In genomic region chr1:52904590-52905375, GRCh38 we compare ENCODE assay signal across 9 cellular contexts. TPM values are rescaled to one million over a fixed set of nuclear protein-coding genes. Genes with fewer than 3 reads are reported as not detected.
A peak's percentile ranks its signal among the peaks of the same experiment; 100 is the strongest.
DNase-seq lines count a peak whose midpoint lies in the region; ATAC-seq, FAIRE-seq and TF ChIP-seq lines count a peak whose summit lies in the region.
"Had no signal": no experiment of that assay in that cellular context is flagged by ENCODE, and none has a peak within 500 bp of the region (broad histone marks: within the 10 kb centered on the region; RNA-seq: fewer than 3 reads in every experiment).

No MANE protein-coding gene starts in this region.

- no peak for FAIRE-seq in GM12892 (lab: Jason Lieb, UNC)
- FAIRE-seq: colon had no signal

- ATAC-seq in memory B cell (ENCODE audit: low read depth) (peak; percentile 42), HG03135 (IDR thresholded peaks at IDR 0.05; ENCODE audit: unreplicated experiment) (no peak), HG03571 (IDR thresholded peaks at IDR 0.05; ENCODE audit: unreplicated experiment) (no peak)

- no peaks in the 10 kb centered on the region for H3K4me1 Mint-ChIP-seq in memory B cell

- H3K9me3 ChIP-seq in AG04450 (ENCODE audit: control insufficient read depth, insufficient read depth, low read length) (no peaks in the 10 kb centered on the region), ascending aorta (no peaks in the 10 kb centered on the region)

- H3K27ac Mint-ChIP-seq in memory B cell = no peak overlapping the region

- CTCF ChIA-PET in AG04450 (lab: Charles Lee) = interaction anchor here (0.6 to 1.5 kb wide), 3 partner anchors 143 to 282 kb away, joined by 3 to 4 read pairs (median 3); no protein-coding TSS in a partner anchor

- no peak for DNase-seq in AG04450 (ENCODE audit: low read depth, low spot score)
- peak; percentile 60 for DNase-seq in GM12892 (ENCODE audit: insufficient read length)
- peak; percentile 13 for DNase-seq in NCI-H526 treated with DMSO at 0.1 percent for 48 hours (lab: John Stamatoyannopoulos, UW)
- no peak for DNase-seq in ascending aorta (ENCODE audit: low spot score in 2 of 2)
- DNase-seq in memory B cell (ENCODE audit: low spot score in 2 of 2) = no peak
- no peak for DNase-seq in mesenteric fat pad (ENCODE audit: low spot score)

- H3K27me3 ChIP-seq in AG04450 (ENCODE audit: control insufficient read depth, insufficient read depth, low read length) = no peaks in the 10 kb centered on the region
- no peaks in the 10 kb centered on the region for H3K27me3 ChIP-seq in ascending aorta

- peaks cover 6 to 20% of the 10 kb centered on the region in 2 donors for H3K36me3 ChIP-seq in ascending aorta

- POLR2A ChIA-PET in AG04450 (lab: Yijun Ruan, JAX) = no interaction called here

- TF ChIP-seq POLR2A in GM12892 (IDR thresholded peaks at IDR 0.05; ENCODE audit: low read depth, low read length) = no peak

- H3K9me3 Mint-ChIP-seq in memory B cell = no peaks in the 10 kb centered on the region

- H3K4me3 ChIP-seq in AG04450 (ENCODE audit: low read depth, low read length) = no peak overlapping the region
- no peak overlapping the region for H3K4me3 ChIP-seq in ascending aorta

- H3K27ac ChIP-seq in AG04450 (ENCODE audit: low read depth, low read length) = no peak overlapping the region
- peak overlapping the region; percentile 55 to 64 for H3K27ac ChIP-seq in ascending aorta

- intact Hi-C loops in ascending aorta (cut with DNase I) = no loop called here

- no peak overlapping the region for H3K4me3 Mint-ChIP-seq in memory B cell

- H3K27me3 Mint-ChIP-seq in memory B cell = no peaks in the 10 kb centered on the region

- TF ChIP-seq CTCF in AG04450 (IDR thresholded peaks at IDR 0.05; ENCODE audit: low read depth, low read length) (peak; percentile 44), ascending aorta (IDR thresholded peaks at IDR 0.05) (peak in 2 of 3 experiments; percentile 11 to 16)

- peaks cover 0 to 7% of the 10 kb centered on the region in 2 donors for H3K4me1 ChIP-seq in ascending aorta

- peaks cover 7% of the 10 kb centered on the region for H3K36me3 Mint-ChIP-seq in memory B cell

RNA-seq across cellular contexts. Expression of gene ECHDC2, which starts 16.8 kb away (rescaled TPM):
- polyA plus RNA-seq in AG04450 (2011; rRNA removed) = 54.6 and 55.4 TPM in 2 replicates
- 24.8 and 26.6 TPM in 2 replicates for polyA minus RNA-seq in AG04450 (2011; rRNA and poly(A)+ RNA removed)
- polyA plus RNA-seq in GM12892 (2012; ENCODE audit: missing spikeins) = 43.2 TPM
- total RNA-seq in ascending aorta = 127 TPM
- 105 TPM for total RNA-seq in mesenteric fat pad

RNA-seq across cellular contexts. Expression of gene SCP2, which starts 22.3 kb away (rescaled TPM):
- 164 and 278 TPM in 2 replicates for polyA plus RNA-seq in AG04450 (2011; rRNA removed)
- 52.5 and 70.3 TPM in 2 replicates for polyA minus RNA-seq in AG04450 (2011; rRNA and poly(A)+ RNA removed)
- polyA plus RNA-seq in GM12892 (2012; ENCODE audit: missing spikeins) = 87.9 TPM
- total RNA-seq in ascending aorta (26.3 TPM), mesenteric fat pad (153 TPM)

Comparison
In these comparisons a context has a peak if more than half of its experiments do, and no peak if none do; other contexts are left out.
1. DNase-seq: peak in GM12892 (single experiment) and NCI-H526 treated with DMSO at 0.1 percent for 48 hours (single experiment); none in AG04450 (single experiment), ascending aorta (0 of 2), memory B cell (0 of 2) and mesenteric fat pad (single experiment).